Comparison of ENCODE assay signal across 14 cellular contexts in genomic region chr5:143577554-143577953, GRCh38.
"Had no signal": no experiment of that assay in that cellular context is flagged by ENCODE, and none has a peak within 500 bp of the region (broad histone marks: within the 10 kb centered on the region; RNA-seq: fewer than 3 reads in every experiment).

No MANE protein-coding gene starts in this region.

- H3K4me3 ChIP-seq: cardiac muscle cell, left lung, prostate gland, suprapubic skin, upper lobe of left lung had no signal

- DNase-seq: activated CD4-positive, alpha-beta T cell treated with anti-CD3 and anti-CD28 coated beads, Interleukin-2, amount 50 U/mL, for 1 hour; activated naive CD4-positive, alpha-beta T cell; activated naive CD8-positive, alpha-beta T cell treated with anti-CD3 and anti-CD28 coated beads, Interleukin-2, amount 50 U/mL, for 24 hours; hippocampal formation; left lung; mesendoderm; occipital lobe; stimulated activated naive CD8-positive, alpha-beta T cell treated with anti-CD3 and anti-CD28 coated beads, Interleukin-15, Interleukin-2, amounts not matched to agents 100 U/mL and 50 U/mL, for 24 hours had no signal

- H3K9me3 ChIP-seq: left lung, prostate gland, suprapubic skin, upper lobe of left lung had no signal

- H3K27me3 ChIP-seq: cardiac muscle cell, left lung, suprapubic skin, upper lobe of left lung had no signal

- H3K27ac Mint-ChIP-seq: activated naive CD8-positive, alpha-beta T cell treated with anti-CD3 and anti-CD28 coated beads, Interleukin-2, amount 50 U/mL, for 24 hours; activated T-helper 1 cell treated with anti-CD3 and anti-CD28 coated beads, Interleukin-12 subunit alpha, Interleukin-12 subunit beta, Interleukin-2, Interleukin-4 antibody, amounts not matched to agents 30 ng/mL and 10 ng/mL and 1 ng/mL, durations not matched to agents 14 hours and 24 hours and 36 hours; T-helper 2 cell treated with Interferon-gamma antibody and Interleukin-4, amounts not matched to agents 5 μg/mL and 100 μg/mL, for 36 hours had no signal

- H3K36me3 ChIP-seq: cardiac muscle cell, left lung, prostate gland, suprapubic skin, upper lobe of left lung had no signal

- H3K27ac ChIP-seq: cardiac muscle cell, left lung, prostate gland, suprapubic skin, upper lobe of left lung had no signal

- H3K4me3 Mint-ChIP-seq: activated naive CD8-positive, alpha-beta T cell treated with anti-CD3 and anti-CD28 coated beads, Interleukin-2, amount 50 U/mL, for 24 hours; activated T-helper 1 cell treated with anti-CD3 and anti-CD28 coated beads, Interleukin-12 subunit alpha, Interleukin-12 subunit beta, Interleukin-2, Interleukin-4 antibody, amounts not matched to agents 30 ng/mL and 10 ng/mL and 1 ng/mL, durations not matched to agents 14 hours and 24 hours and 36 hours; T-helper 2 cell treated with Interferon-gamma antibody and Interleukin-4, amounts not matched to agents 5 μg/mL and 100 μg/mL, for 36 hours had no signal

- H3K4me1 ChIP-seq: prostate gland, suprapubic skin had no signal

- H3K9me3 Mint-ChIP-seq: activated naive CD8-positive, alpha-beta T cell treated with anti-CD3 and anti-CD28 coated beads, Interleukin-2, amount 50 U/mL, for 24 hours; activated T-helper 1 cell treated with anti-CD3 and anti-CD28 coated beads, Interleukin-12 subunit alpha, Interleukin-12 subunit beta, Interleukin-2, Interleukin-4 antibody, amounts not matched to agents 30 ng/mL and 10 ng/mL and 1 ng/mL, durations not matched to agents 14 hours and 24 hours and 36 hours; T-helper 2 cell treated with Interferon-gamma antibody and Interleukin-4, amounts not matched to agents 5 μg/mL and 100 μg/mL, for 36 hours had no signal
